15 cellular contexts compared by ENCODE assay signal in genomic region chr16:51149251-51149661, GRCh38. TPM values are rescaled to one million over a fixed set of nuclear protein-coding genes. Genes with fewer than 3 reads are reported as not detected.
DNase-seq lines count a peak whose midpoint lies in the region; ATAC-seq and TF ChIP-seq lines count a peak whose summit lies in the region.
"Had no signal": no experiment of that assay in that cellular context is flagged by ENCODE, and none has a peak within 500 bp of the region (broad histone marks: within the 10 kb centered on the region; RNA-seq: fewer than 3 reads in every experiment).

No MANE protein-coding gene starts in this region.

- ATAC-seq in HG03439 (IDR thresholded peaks at IDR 0.05; ENCODE audit: unreplicated experiment), result no peak
- ATAC-seq in GM21619 (IDR thresholded peaks at IDR 0.05; ENCODE audit: unreplicated experiment), result no peak
- ATAC-seq: A549 had no signal

- H3K4me1 ChIP-seq in thyroid gland, result peaks cover 0 to 10% of the 10 kb centered on the region in 2 donors
- H3K4me1 ChIP-seq: A549 had no signal

- H3K27ac ChIP-seq in cingulate gyrus (ENCODE audit: low read depth, low read length) (peak overlapping the region; percentile 93), layer of hippocampus (ENCODE audit: low read depth, low read length) (peak overlapping the region; percentile 96), thyroid gland (peak overlapping the region; percentile 99)
- H3K27ac ChIP-seq: A549, KMS-11 had no signal

- H3K27me3 ChIP-seq in layer of hippocampus (ENCODE audit: control insufficient read depth, insufficient read depth, low read length), result peaks cover 6% of the 10 kb centered on the region
- no peaks in the 10 kb centered on the region for H3K27me3 ChIP-seq in thyroid gland

- no peaks in the 10 kb centered on the region for H3K36me3 Mint-ChIP-seq in T-helper 1 cell treated with Interleukin-12 subunit alpha and Interleukin-12 subunit beta and Interleukin-4 antibody, amounts not matched to agents 30 μg/mL and 1 μg/mL, for 36 hours (ENCODE audit: low read depth)

- no peak overlapping the region for H3K4me3 Mint-ChIP-seq in T-helper 1 cell treated with Interleukin-12 subunit alpha and Interleukin-12 subunit beta and Interleukin-4 antibody, amounts not matched to agents 30 μg/mL and 1 μg/mL, for 36 hours
- H3K4me3 Mint-ChIP-seq: naive B cell had no signal

- no peaks in the 10 kb centered on the region for H3K4me1 Mint-ChIP-seq in T-helper 1 cell treated with Interleukin-12 subunit alpha and Interleukin-12 subunit beta and Interleukin-4 antibody, amounts not matched to agents 30 μg/mL and 1 μg/mL, for 36 hours (ENCODE audit: low read depth)

- H3K9me3 ChIP-seq in thyroid gland, result no peaks in the 10 kb centered on the region
- H3K9me3 ChIP-seq: A549 had no signal

- peak overlapping the region; percentile 31 for H3K27ac Mint-ChIP-seq in T-helper 1 cell treated with Interleukin-12 subunit alpha and Interleukin-12 subunit beta and Interleukin-4 antibody, amounts not matched to agents 30 μg/mL and 1 μg/mL, for 36 hours

- no peak for TF ChIP-seq POLR2A in thyroid gland (IDR thresholded peaks at IDR 0.05)

- no peak for TF ChIP-seq CTCF in thyroid gland (IDR thresholded peaks at IDR 0.05)

- H3K27me3 Mint-ChIP-seq in T-helper 1 cell treated with Interleukin-12 subunit alpha and Interleukin-12 subunit beta and Interleukin-4 antibody, amounts not matched to agents 30 μg/mL and 1 μg/mL, for 36 hours (ENCODE audit: low read depth), result peaks cover 75% of the 10 kb centered on the region

- peaks cover 4% of the 10 kb centered on the region for H3K9me3 Mint-ChIP-seq in T-helper 1 cell treated with Interleukin-12 subunit alpha and Interleukin-12 subunit beta and Interleukin-4 antibody, amounts not matched to agents 30 μg/mL and 1 μg/mL, for 36 hours

- H3K36me3 ChIP-seq in thyroid gland, result peaks cover 0 to 18% of the 10 kb centered on the region in 2 donors

- H3K4me3 ChIP-seq in thyroid gland (replicated peaks in 1 of 3), result peak overlapping the region in 2 of 3 donors; percentile 57 to 90
- H3K4me3 ChIP-seq: A549 had no signal

- intact Hi-C loops in thyroid gland (cut with DNase I), result no loop called here

- no peak for DNase-seq in T-helper 1 cell
- DNase-seq in thyroid gland, result no peak
- no peak for DNase-seq in GM19238 (ENCODE audit: insufficient read length, low spot score)
- DNase-seq: activated CD4-positive, CD25-positive, alpha-beta regulatory T cell; activated gamma-delta T cell; dermis blood vessel endothelial cell; hippocampal formation; naive B cell had no signal

- 26% methylated on average over 15 to 16 of the region's 16 CpGs for WGBS in thyroid gland, 2 donors

RNA-seq across cellular contexts. Expression of gene SALL1, which starts 1.8 kb away (rescaled TPM):
- 10 to 100 TPM; 23.0 to 57.0 (median 44.0) TPM for total RNA-seq in thyroid gland
